In genomic region chr19:57803594-57804325, GRCh38 we compare ENCODE assay signal across 8 cellular contexts. TPM values are rescaled to one million over a fixed set of nuclear protein-coding genes. Genes with fewer than 3 reads are reported as not detected.
DNase-seq lines count a peak whose midpoint lies in the region; ATAC-seq, FAIRE-seq and TF ChIP-seq lines count a peak whose summit lies in the region.

No MANE protein-coding gene starts in this region.

- intact Hi-C loops in Panc1 (cut with micrococcal nuclease; ENCODE audit: unreplicated experiment) = no loop called here

- peaks cover 6% of the 10 kb centered on the region for H3K27me3 Mint-ChIP-seq in endothelial cell (ENCODE audit: unreplicated experiment)

- H3K9me3 ChIP-seq in ES-I3 (ENCODE audit: control insufficient read depth, insufficient read depth, low read length) (no peaks in the 10 kb centered on the region), Panc1 (ENCODE audit: control insufficient read depth, insufficient read depth, low read depth, low read length) (no peaks in the 10 kb centered on the region), mononuclear cell (ENCODE audit: low read depth, low read length) (no peaks in the 10 kb centered on the region)

- peak overlapping the region; percentile 97 for H3K9ac ChIP-seq in ES-I3 (ENCODE audit: low read depth, low read length)

- H3K4me1 ChIP-seq in ES-I3 (ENCODE audit: insufficient read depth, low read length) = peaks cover 36% of the 10 kb centered on the region
- H3K4me1 ChIP-seq in Panc1 (ENCODE audit: control insufficient read depth, insufficient read depth, low read length) = peaks cover 6% of the 10 kb centered on the region; the same call in 1 of the 2 replicates
- H3K4me1 ChIP-seq in mononuclear cell (ENCODE audit: insufficient read depth, low read length) = peaks cover 21% of the 10 kb centered on the region

- peak; percentile 77 for ATAC-seq in Panc1
- no peak for ATAC-seq in GM21447 (IDR thresholded peaks at IDR 0.05; ENCODE audit: unreplicated experiment)
- no peak for ATAC-seq in HG03520 (IDR thresholded peaks at IDR 0.05; ENCODE audit: unreplicated experiment)

- no peaks in the 10 kb centered on the region for H3K27me3 ChIP-seq in Panc1 (ENCODE audit: control insufficient read depth, insufficient read depth, low read length)
- no peaks in the 10 kb centered on the region for H3K27me3 ChIP-seq in mononuclear cell (ENCODE audit: insufficient read depth, low read length)

- H3K9me3 Mint-ChIP-seq in endothelial cell (ENCODE audit: unreplicated experiment) = no peaks in the 10 kb centered on the region

- in situ Hi-C loops in Panc1 (cut with HindIII; ENCODE audit: low pct_unique_long_range_greater_than_20kb, low sequenced_read_pairs) = no loop called here

- no peak for TF ChIP-seq CTCF in Panc1 (IDR thresholded peaks at IDR 0.05)
- no peak for TF ChIP-seq CTCF in endothelial cell (IDR thresholded peaks at IDR 0.05; ENCODE audit: unreplicated experiment)

- no TSS peak for BruUV-seq in Panc1 (replicated peaks; lab: Mats Ljungman, UMichigan)

- H3K36me3 ChIP-seq in ES-I3 (ENCODE audit: insufficient read depth, low read length) (peaks cover 7% of the 10 kb centered on the region; the same call in 1 of the 2 replicates), Panc1 (ENCODE audit: control insufficient read depth, insufficient read depth, low read length) (no peaks in the 10 kb centered on the region)

- H3K27ac ChIP-seq in Panc1 (ENCODE audit: low read length) = peak overlapping the region; percentile 86

- DNase-seq in Panc1 (ENCODE audit: low read depth, low spot score) (no peak), endothelial cell (ENCODE audit: low spot score) (peak; percentile 53), urothelium cell line (ENCODE audit: low spot score) (peak; percentile 57), NCI-H2081 treated with DMSO at 0.1 percent for 48 hours (lab: John Stamatoyannopoulos, UW) (no peak)

- peak overlapping the region; percentile 98 for H3K27ac Mint-ChIP-seq in endothelial cell (ENCODE audit: unreplicated experiment)

- H3K4me3 Mint-ChIP-seq in endothelial cell (ENCODE audit: unreplicated experiment) = peak overlapping the region; percentile 87

- no peak for FAIRE-seq in urothelium cell line (lab: Jason Lieb, UNC)

- POLR2A ChIA-PET in Panc1 (lab: Charles Lee) = interaction anchor here (0.7 to 1.0 kb wide), 2 partner anchors 11 to 271 kb away, joined by 3 to 14 read pairs; no protein-coding TSS in a partner anchor

- CTCF ChIA-PET in Panc1 (lab: Charles Lee) = interaction anchor here (0.6 to 0.7 kb wide), 2 partner anchors 10 to 132 kb away, joined by 5 to 7 read pairs; no protein-coding TSS in a partner anchor

- peaks cover 21% of the 10 kb centered on the region for H3K36me3 Mint-ChIP-seq in endothelial cell (ENCODE audit: low read depth, unreplicated experiment)

- H3K4me1 Mint-ChIP-seq in endothelial cell (ENCODE audit: unreplicated experiment) = peaks cover 60% of the 10 kb centered on the region

- peak overlapping the region; percentile 49 to 76 for H3K4me3 ChIP-seq in Panc1 (ENCODE audit: low read depth in 2 of 2, low read length in 2 of 2)
- H3K4me3 ChIP-seq in mononuclear cell (ENCODE audit: low read length) = peak overlapping the region; percentile 27

RNA-seq across cellular contexts. Expression of gene ZNF552, which starts 11.0 kb away (rescaled TPM):
- total RNA-seq in Panc1 (2021; ENCODE audit: unreplicated experiment) = 7.5 TPM
- 4.1 TPM for polyA plus RNA-seq in Panc1 (2012; ENCODE audit: insufficient read length)
- 7.0 TPM for total RNA-seq in endothelial cell (ENCODE audit: unreplicated experiment)
- total RNA-seq in mononuclear cell = 13.3 TPM

RNA-seq across cellular contexts. Expression of gene ZNF587B, which starts 26.3 kb away (rescaled TPM):
- total RNA-seq in Panc1 (2021; ENCODE audit: unreplicated experiment) = 17.6 TPM
- 2.7 TPM for polyA plus RNA-seq in Panc1 (2012; ENCODE audit: insufficient read length)
- 24.5 TPM for total RNA-seq in endothelial cell (ENCODE audit: unreplicated experiment)
- 25.5 TPM for total RNA-seq in mononuclear cell

RNA-seq across cellular contexts. Expression of gene ZNF586, which starts 34.3 kb away (rescaled TPM):
- total RNA-seq in Panc1 (2021; ENCODE audit: unreplicated experiment) (10.7 TPM), endothelial cell (ENCODE audit: unreplicated experiment) (19.6 TPM), mononuclear cell (56.8 TPM)
- polyA plus RNA-seq in Panc1 (2012; ENCODE audit: insufficient read length) = 12.3 TPM

RNA-seq across cellular contexts. Expression of gene ZNF587, which starts 45.9 kb away (rescaled TPM):
- total RNA-seq in Panc1 (2021; ENCODE audit: unreplicated experiment) (57.3 TPM), endothelial cell (ENCODE audit: unreplicated experiment) (36.8 TPM), mononuclear cell (34.0 TPM)
- polyA plus RNA-seq in Panc1 (2012; ENCODE audit: insufficient read length) = 14.1 TPM

RNA-seq across cellular contexts. Expression of gene ZNF776, which starts 57.1 kb away (rescaled TPM):
- total RNA-seq in Panc1 (2021; ENCODE audit: unreplicated experiment) (19.5 TPM), endothelial cell (ENCODE audit: unreplicated experiment) (22.6 TPM), mononuclear cell (36.6 TPM)
- polyA plus RNA-seq in Panc1 (2012; ENCODE audit: insufficient read length) = 9.1 TPM

Comparison
In these comparisons a context has a peak if more than half of its experiments do, and no peak if none do; other contexts are left out.
1. DNase-seq: peak in endothelial cell (single experiment) and urothelium cell line (single experiment); none in Panc1 (single experiment) and NCI-H2081 treated with DMSO at 0.1 percent for 48 hours (single experiment).